15 cellular contexts compared by ENCODE assay signal in the genomic region with DNA sequence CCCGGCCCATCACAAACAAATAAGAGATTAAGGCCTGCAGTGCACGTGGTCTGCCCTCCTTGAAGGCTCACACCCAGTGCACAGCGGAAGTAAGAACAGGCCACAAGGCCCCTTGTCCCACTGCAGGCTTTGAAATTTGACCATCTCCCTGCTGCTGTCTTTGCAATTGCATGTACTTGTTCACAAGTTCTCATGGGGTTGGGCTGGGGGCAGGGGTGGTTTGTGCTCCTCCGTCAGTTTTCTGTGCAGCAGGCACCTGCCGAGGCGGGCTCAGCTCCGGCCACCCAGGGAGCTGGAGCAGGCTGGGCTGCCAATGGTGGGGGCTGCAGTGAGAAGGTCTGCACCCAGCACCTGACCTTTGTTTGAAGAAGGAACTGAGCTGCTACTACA. TPM values are rescaled to one million over a fixed set of nuclear protein-coding genes. Genes with fewer than 3 reads are reported as not detected.
"Had no signal": no experiment of that assay in that cellular context is flagged by ENCODE, and none has a peak within 500 bp of the region (broad histone marks: within the 10 kb centered on the region; RNA-seq: fewer than 3 reads in every experiment).

No MANE protein-coding gene starts in this region.

RNA-seq across cellular contexts. Expression of a gene that starts 22.2 kb away (rescaled TPM):
- total RNA-seq: dermis microvascular lymphatic vessel endothelial cell, endodermal cell, esophagus mucosa, glomerular endothelial cell, kidney epithelial cell, left cardiac atrium, left lobe of liver, left ventricle myocardium inferior, lung microvascular endothelial cell, mesenteric fat pad, mesothelial cell of epicardium, myocyte had no signal
- polyA plus RNA-seq: heart right ventricle, keratinocyte, liver had no signal

RNA-seq across cellular contexts. Expression of a gene that starts 41.1 kb away (rescaled TPM):
- total RNA-seq: left ventricle myocardium inferior had no signal
